Comparison of ENCODE assay signal across 2 cellular contexts in genomic region chr19:55058781-55059610, GRCh38.
TF ChIP-seq lines count a peak whose summit lies in the region.

No MANE protein-coding gene starts in this region.

TF ChIP-seq in H1, 55 proteins besides CTCF, POLR2A, EP300 and RAD21:
- TF ChIP-seq CBX8 (IDR thresholded peaks at IDR 0.05; ENCODE audit: borderline replicate concordance, low read depth, low read length) (no peak), SUZ12 (IDR thresholded peaks at IDR 0.05; ENCODE audit: low read length) (no peak), HDAC6 (IDR thresholded peaks at IDR 0.05; ENCODE audit: low read depth, low read length) (no peak), SP1 (IDR thresholded peaks at IDR 0.05; ENCODE audit: low read depth, low read length) (no peak), SP2 (IDR thresholded peaks at IDR 0.05; ENCODE audit: low read length) (no peak), HDAC2 (IDR thresholded peaks at IDR 0.05; ENCODE audit: borderline replicate concordance in 1 of 2, low read depth in 2 of 2, low read length in 2 of 2) (no peak), PHF8 (conservative IDR thresholded peaks at IDR 0.05; ENCODE audit: low read depth, low read length) (no peak), RBBP5 (IDR thresholded peaks at IDR 0.05; ENCODE audit: borderline replicate concordance, low read depth, low read length) (no peak), RFX5 (IDR thresholded peaks at IDR 0.05; ENCODE audit: borderline replicate concordance, low read depth, low read length) (no peak), POU5F1 (IDR thresholded peaks at IDR 0.05; ENCODE audit: low read depth, low read length) (no peak), NANOG (IDR thresholded peaks at IDR 0.05; ENCODE audit: insufficient read depth, low read depth, low read length, poor library complexity, severe bottlenecking) (no peak), CTBP2 (IDR thresholded peaks at IDR 0.05; ENCODE audit: borderline replicate concordance, insufficient read depth, insufficient read length, low read length) (no peak)

TF ChIP-seq in HEK293T, 16 proteins besides CTCF, POLR2A, EP300 and RAD21:
- TF ChIP-seq, protein P1, sequence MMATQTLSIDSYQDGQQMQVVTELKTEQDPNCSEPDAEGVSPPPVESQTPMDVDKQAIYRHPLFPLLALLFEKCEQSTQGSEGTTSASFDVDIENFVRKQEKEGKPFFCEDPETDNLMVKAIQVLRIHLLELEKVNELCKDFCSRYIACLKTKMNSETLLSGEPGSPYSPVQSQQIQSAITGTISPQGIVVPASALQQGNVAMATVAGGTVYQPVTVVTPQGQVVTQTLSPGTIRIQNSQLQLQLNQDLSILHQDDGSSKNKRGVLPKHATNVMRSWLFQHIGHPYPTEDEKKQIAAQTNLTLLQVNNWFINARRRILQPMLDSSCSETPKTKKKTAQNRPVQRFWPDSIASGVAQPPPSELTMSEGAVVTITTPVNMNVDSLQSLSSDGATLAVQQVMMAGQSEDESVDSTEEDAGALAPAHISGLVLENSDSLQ (IDR thresholded peaks at IDR 0.05), result no peak
- TF ChIP-seq HDGF (IDR thresholded peaks at IDR 0.05; ENCODE audit: borderline replicate concordance) (no peak), ELF4 (IDR thresholded peaks at IDR 0.05) (no peak), L3MBTL2 (conservative IDR thresholded peaks at IDR 0.05) (no peak)
